ENCODE assay signal across 6 cellular contexts in genomic region chr1:120668187-120668586, GRCh38. TPM values are rescaled to one million over a fixed set of nuclear protein-coding genes. Genes with fewer than 3 reads are reported as not detected.
A peak's percentile ranks its signal among the peaks of the same experiment; 100 is the strongest.
DNase-seq lines count a peak whose midpoint lies in the region; ATAC-seq and TF ChIP-seq lines count a peak whose summit lies in the region.
"Not testable (repeated sequence)": the region's sequence is repeated elsewhere in the genome, so short reads cannot be mapped to it uniquely, and the experiment has no call there.

No MANE protein-coding gene starts in this region.

- H3K27ac Mint-ChIP-seq in activated CD8-positive, alpha-beta T cell treated with anti-CD3 and anti-CD28 coated beads for 36 hours; activated T-helper 17 cell treated with anti-CD3 and anti-CD28 coated beads, Interleukin-2, amount 50 U/mL, for 72 hours: not testable (repeated sequence)

- not testable (repeated sequence) for TF ChIP-seq CTCF in RWPE2 (IDR thresholded peaks at IDR 0.05; ENCODE audit: poor library complexity, severe bottlenecking); activated CD8-positive, alpha-beta T cell treated with anti-CD3 and anti-CD28 coated beads for 36 hours (IDR thresholded peaks at IDR 0.05); psoas muscle (IDR thresholded peaks at IDR 0.05)

- POLR2A ChIA-PET in activated CD8-positive, alpha-beta T cell treated with anti-CD3 and anti-CD28 coated beads for 36 hours (lab: Charles Lee), result not testable (repeated sequence)

- H3K4me1 Mint-ChIP-seq in activated CD8-positive, alpha-beta T cell treated with anti-CD3 and anti-CD28 coated beads for 36 hours (ENCODE audit: low read depth); activated T-helper 17 cell treated with anti-CD3 and anti-CD28 coated beads, Interleukin-2, amount 50 U/mL, for 72 hours: not testable (repeated sequence)

- not testable (repeated sequence) for H3K4me3 Mint-ChIP-seq in activated CD8-positive, alpha-beta T cell treated with anti-CD3 and anti-CD28 coated beads for 36 hours; activated T-helper 17 cell treated with anti-CD3 and anti-CD28 coated beads, Interleukin-2, amount 50 U/mL, for 72 hours

- H3K36me3 ChIP-seq in RWPE2 (ENCODE audit: low read depth); psoas muscle (ENCODE audit: insufficient read depth in 1 of 2, low read depth in 1 of 2): not testable (repeated sequence)

- not testable (repeated sequence) for H3K27ac ChIP-seq in RWPE2 (ENCODE audit: poor library complexity, severe bottlenecking); psoas muscle

- not testable (repeated sequence) for H3K9me3 Mint-ChIP-seq in activated CD8-positive, alpha-beta T cell treated with anti-CD3 and anti-CD28 coated beads for 36 hours; activated T-helper 17 cell treated with anti-CD3 and anti-CD28 coated beads, Interleukin-2, amount 50 U/mL, for 72 hours

- H3K36me3 Mint-ChIP-seq in activated CD8-positive, alpha-beta T cell treated with anti-CD3 and anti-CD28 coated beads for 36 hours (ENCODE audit: low read depth); activated T-helper 17 cell treated with anti-CD3 and anti-CD28 coated beads, Interleukin-2, amount 50 U/mL, for 72 hours (ENCODE audit: low read depth): not testable (repeated sequence)

- H3K4me1 ChIP-seq in RWPE2 (ENCODE audit: insufficient read depth, poor library complexity, severe bottlenecking); psoas muscle: not testable (repeated sequence)

- not testable (repeated sequence) for DNase-seq in RWPE2 (ENCODE audit: low spot score); activated CD8-positive, alpha-beta T cell treated with anti-CD3 and anti-CD28 coated beads for 36 hours; psoas muscle; stimulated activated naive CD8-positive, alpha-beta T cell treated with anti-CD3 and anti-CD28 coated beads, Interleukin-15, Interleukin-2, amounts not matched to agents 100 U/mL and 50 U/mL, for 24 hours

- H3K4me3 ChIP-seq in RWPE2 (ENCODE audit: severe bottlenecking); psoas muscle: not testable (repeated sequence)

- intact Hi-C loops in activated CD8-positive, alpha-beta T cell treated with anti-CD3 and anti-CD28 coated beads for 36 hours (cut with micrococcal nuclease); psoas muscle (cut with DNase I): not testable (repeated sequence)

- H3K27me3 ChIP-seq in RWPE2 (ENCODE audit: insufficient read depth, poor library complexity, severe bottlenecking); psoas muscle (ENCODE audit: insufficient read depth in 3 of 3, low read length in 2 of 3): not testable (repeated sequence)

- not testable (repeated sequence) for H3K27me3 Mint-ChIP-seq in activated CD8-positive, alpha-beta T cell treated with anti-CD3 and anti-CD28 coated beads for 36 hours; activated T-helper 17 cell treated with anti-CD3 and anti-CD28 coated beads, Interleukin-2, amount 50 U/mL, for 72 hours

- H3K9me3 ChIP-seq in RWPE2 (ENCODE audit: severe bottlenecking); psoas muscle: not testable (repeated sequence)

- WGBS in psoas muscle, 3 donors, result no CpG with 5 or more reads among the region's 1 CpG

- CTCF ChIA-PET in activated CD8-positive, alpha-beta T cell treated with anti-CD3 and anti-CD28 coated beads for 36 hours (lab: Charles Lee), result not testable (repeated sequence)

- ATAC-seq in RWPE2 (ENCODE audit: low read depth), result peak; percentile 74
- ATAC-seq in activated CD8-positive, alpha-beta T cell treated with anti-CD3 and anti-CD28 coated beads for 36 hours, result peak; percentile 65
- ATAC-seq in activated T-helper 17 cell treated with anti-CD3 and anti-CD28 coated beads, Interleukin-2, amount 50 U/mL, for 72 hours (replicated peaks), result peak; percentile 79
- peak; percentile 74 for ATAC-seq in esophagus mucosa
- ATAC-seq in psoas muscle, result peak in 3 of 4 donors; percentile 24 to 43 (median 31)
- ATAC-seq in stimulated activated naive CD8-positive, alpha-beta T cell treated with anti-CD3 and anti-CD28 coated beads, Interleukin-15, Interleukin-2, amounts not matched to agents 100 U/mL and 50 U/mL, for 24 hours, result peak; percentile 31

RNA-seq across cellular contexts. Expression of gene NBPF26, which starts 55.6 kb away (rescaled TPM):
- total RNA-seq in activated CD8-positive, alpha-beta T cell treated with anti-CD3 and anti-CD28 coated beads for 36 hours, result 10 to 100 TPM; 18.7 to 20.7 TPM
- 10 to 100 TPM; 23.7 to 24.6 TPM for total RNA-seq in activated T-helper 17 cell treated with anti-CD3 and anti-CD28 coated beads, Interleukin-2, amount 50 U/mL, for 72 hours
- total RNA-seq in esophagus mucosa (22.2 TPM), psoas muscle (10 to 100 TPM in 2 of 4 donors, 1 to 10 TPM in 2; 4.0 to 11.8 (median 9.5) TPM)
- polyA plus RNA-seq in psoas muscle, result 1 to 10 TPM; 2.5 to 6.2 (median 3.2) TPM
